In the genomic region with DNA sequence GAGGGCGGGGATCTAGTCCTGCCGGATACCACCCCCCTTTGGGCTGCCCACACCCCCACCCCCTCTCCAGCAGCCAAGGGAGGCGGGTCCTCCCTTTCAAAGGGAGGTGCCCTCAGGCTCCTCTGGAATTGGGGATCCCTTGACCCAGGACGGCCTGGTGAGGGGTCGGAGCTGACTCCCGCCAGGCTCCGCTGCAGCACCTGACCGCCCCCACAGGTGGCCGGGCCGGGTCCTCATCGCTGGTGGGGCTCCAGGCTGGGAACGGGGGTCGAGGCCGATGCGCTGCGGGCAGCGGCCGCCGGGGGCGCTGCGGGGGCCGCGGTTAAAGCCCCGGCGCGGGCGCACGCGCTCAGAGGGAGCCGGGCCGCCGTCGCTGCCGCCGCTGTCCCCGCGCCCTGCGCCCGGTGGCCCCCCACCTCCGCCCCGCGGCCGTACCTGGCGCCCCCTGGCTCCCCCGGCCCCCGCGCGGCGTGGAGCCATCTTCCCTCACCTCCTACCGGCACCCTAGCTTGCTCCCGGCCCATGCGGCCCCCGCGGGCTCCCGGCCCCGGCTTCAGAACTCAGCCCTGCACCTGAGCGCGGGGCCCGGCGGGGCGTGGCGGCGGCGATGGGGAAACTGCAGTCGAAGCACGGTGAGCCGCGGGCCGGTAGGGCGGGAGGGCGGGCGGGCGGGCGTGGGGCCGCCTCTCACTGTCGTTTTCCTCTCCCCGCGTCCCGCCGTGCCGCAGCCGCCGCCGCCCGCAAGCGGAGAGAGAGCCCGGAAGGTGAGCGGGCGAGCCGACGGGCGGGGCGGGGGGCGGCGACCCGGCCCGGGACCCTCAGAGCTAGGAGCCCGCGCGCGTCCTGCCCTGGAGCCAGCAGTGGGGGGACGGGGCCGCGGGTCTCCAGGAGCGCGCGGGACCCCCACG, we compare ENCODE assay signal across 8 cellular contexts. TPM values are rescaled to one million over a fixed set of nuclear protein-coding genes. Genes with fewer than 3 reads are reported as not detected.
DNase-seq lines count a peak whose midpoint lies in the region; ATAC-seq, FAIRE-seq and TF ChIP-seq lines count a peak whose summit lies in the region.

A gene with protein sequence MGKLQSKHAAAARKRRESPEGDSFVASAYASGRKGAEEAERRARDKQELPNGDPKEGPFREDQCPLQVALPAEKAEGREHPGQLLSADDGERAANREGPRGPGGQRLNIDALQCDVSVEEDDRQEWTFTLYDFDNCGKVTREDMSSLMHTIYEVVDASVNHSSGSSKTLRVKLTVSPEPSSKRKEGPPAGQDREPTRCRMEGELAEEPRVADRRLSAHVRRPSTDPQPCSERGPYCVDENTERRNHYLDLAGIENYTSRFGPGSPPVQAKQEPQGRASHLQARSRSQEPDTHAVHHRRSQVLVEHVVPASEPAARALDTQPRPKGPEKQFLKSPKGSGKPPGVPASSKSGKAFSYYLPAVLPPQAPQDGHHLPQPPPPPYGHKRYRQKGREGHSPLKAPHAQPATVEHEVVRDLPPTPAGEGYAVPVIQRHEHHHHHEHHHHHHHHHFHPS (plus strand): TSS at position 352 of the 908 bp plus-strand sequence. CDS start 256 bp downstream, at position 608.

- H3K36me3 Mint-ChIP-seq in astrocyte (ENCODE audit: low read depth, unreplicated experiment) = peaks cover 1% of the 10 kb centered on the region

- no peak within 1 kb of the TSS for H3K9ac ChIP-seq in astrocyte (ENCODE audit: low read length)

- H3K9me3 Mint-ChIP-seq in astrocyte (ENCODE audit: unreplicated experiment) = no peaks in the 10 kb centered on the region

- H4K20me1 ChIP-seq in OCI-LY7 (ENCODE audit: insufficient read depth, low read length) (no peaks in the 10 kb centered on the region), astrocyte (ENCODE audit: insufficient read depth, low read length) (no peaks in the 10 kb centered on the region)

- no TSS peak for BruUV-seq in OCI-LY7 (replicated peaks; lab: Mats Ljungman, UMichigan)

- no peak for FAIRE-seq in astrocyte (lab: Jason Lieb, UNC)

- DNase-seq in OCI-LY7 (ENCODE audit: low spot score) (peak; percentile 50), astrocyte (ENCODE audit: low read depth) (no peak), iPS-NIHi11 (ENCODE audit: low spot score) (peak; percentile 95)
- peak; percentile 34 for DNase-seq in stimulated activated CD8-positive, alpha-beta memory T cell treated with anti-CD3 and anti-CD28 coated beads, Interleukin-12 subunit alpha, Interleukin-12 subunit beta, amount 100 ng/mL, for 4 hours (ENCODE audit: low read depth)

- H3K27ac Mint-ChIP-seq in astrocyte (ENCODE audit: unreplicated experiment) = peak within 1 kb of the TSS; percentile 58

- peak within 1 kb of the TSS; percentile 31 for H3K4me3 ChIP-seq in OCI-LY7 (ENCODE audit: low read depth, low read length, poor library complexity, severe bottlenecking)
- no peak within 1 kb of the TSS for H3K4me3 ChIP-seq in astrocyte (ENCODE audit: insufficient read depth, low read depth, low read length)

- TF ChIP-seq CTCF in C4-2B (conservative IDR thresholded peaks at IDR 0.05) = peak; percentile 96
- TF ChIP-seq CTCF in OCI-LY7 (conservative IDR thresholded peaks at IDR 0.05; ENCODE audit: low read length) = peak; percentile 62; the same call in 1 of the 2 replicates
- TF ChIP-seq CTCF in astrocyte (IDR thresholded peaks at IDR 0.05; ENCODE audit: insufficient read depth, low read depth, low read length) = peak; percentile 6

- H3K79me2 ChIP-seq in OCI-LY7 (ENCODE audit: insufficient read depth, low read depth, low read length) (no peaks in the 10 kb centered on the region), astrocyte (ENCODE audit: insufficient read depth, low read length) (no peaks in the 10 kb centered on the region)

- H3K9me3 ChIP-seq in OCI-LY7 (ENCODE audit: low read length) = no peaks in the 10 kb centered on the region
- H3K9me3 ChIP-seq in astrocyte (ENCODE audit: insufficient read depth, low read depth, low read length) = no peaks in the 10 kb centered on the region

- H2AFZ ChIP-seq in OCI-LY7 (ENCODE audit: low read length) (no peak within 1 kb of the TSS), astrocyte (ENCODE audit: low read depth, low read length) (no peak within 1 kb of the TSS)

- ATAC-seq in GM21423 (IDR thresholded peaks at IDR 0.05; ENCODE audit: unreplicated experiment) (peak; percentile 44), HG02678 (IDR thresholded peaks at IDR 0.05; ENCODE audit: unreplicated experiment) (no peak), HG03280 (IDR thresholded peaks at IDR 0.05; ENCODE audit: unreplicated experiment) (no peak)

- H3K4me1 ChIP-seq in OCI-LY7 (ENCODE audit: insufficient read depth, low read length, poor library complexity, severe bottlenecking) = no peaks in the 10 kb centered on the region
- H3K4me1 ChIP-seq in astrocyte (ENCODE audit: insufficient read depth, low read length) = no peaks in the 10 kb centered on the region

- H3K27ac ChIP-seq in C4-2B (peak within 1 kb of the TSS; percentile 21; the same call in 1 of the 2 replicates), OCI-LY7 (ENCODE audit: low read depth, low read length, poor library complexity, severe bottlenecking) (no peak within 1 kb of the TSS), astrocyte (ENCODE audit: low read depth, low read length) (no peak within 1 kb of the TSS)

- peaks cover 63% of the 10 kb centered on the region for H3K27me3 Mint-ChIP-seq in astrocyte (ENCODE audit: low read depth, unreplicated experiment)

- H3K27me3 ChIP-seq in astrocyte (ENCODE audit: insufficient read depth, low read length) = peaks cover 49% of the 10 kb centered on the region

- POLR2A ChIA-PET in OCI-LY7 (lab: Charles Lee) = no interaction called here

- H3K36me3 ChIP-seq in OCI-LY7 (ENCODE audit: insufficient read depth, low read length) (no peaks in the 10 kb centered on the region), astrocyte (ENCODE audit: insufficient read depth, low read length) (no peaks in the 10 kb centered on the region)

- peak within 1 kb of the TSS; percentile 57 for H3K4me3 Mint-ChIP-seq in astrocyte (ENCODE audit: unreplicated experiment)

- no peaks in the 10 kb centered on the region for H3K4me1 Mint-ChIP-seq in astrocyte (ENCODE audit: low read depth, unreplicated experiment)

- intact Hi-C loops in OCI-LY7 (cut with micrococcal nuclease; ENCODE audit: unreplicated experiment) = no loop called here

- H3K4me2 ChIP-seq in OCI-LY7 (ENCODE audit: low read length) = no peak within 1 kb of the TSS; the same call in 1 of the 2 replicates
- peak within 1 kb of the TSS; percentile 39 for H3K4me2 ChIP-seq in astrocyte (ENCODE audit: low read length)

- H3K9me2 ChIP-seq in OCI-LY7 (ENCODE audit: insufficient read depth, low read length) = no peaks in the 10 kb centered on the region

- CTCF ChIA-PET in OCI-LY7 (lab: Charles Lee; ENCODE audit: unreplicated experiment) = no interaction called here

RNA-seq across cellular contexts. Expression of the gene that starts here (rescaled TPM):
- total RNA-seq in OCI-LY7 (2014; rRNA removed; shearing (Covaris generic)) = 0.38 TPM in 1 of 2 replicates, not detected in the other
- 0.22 and 0.38 TPM in 2 replicates for total RNA-seq in OCI-LY7 (2022)
- total RNA-seq in astrocyte = 0.41 and 0.48 TPM in 2 replicates

Comparison
In these comparisons a context has a peak if more than half of its experiments do, and no peak if none do; other contexts are left out.
1. Peak in DNase-seq and H3K4me3 ChIP-seq in OCI-LY7; RNA of the gene not detected or under 1 TPM.
2. CTCF ChIP-seq: peak in every context shown above with its lines; median percentile 96 in C4-2B; 62 in OCI-LY7; 6 in astrocyte.